Comparison of ENCODE assay signal across 40 cellular contexts in genomic region chr4:136489101-136489500, GRCh38.
"Had no signal": no experiment of that assay in that cellular context is flagged by ENCODE, and none has a peak within 500 bp of the region (broad histone marks: within the 10 kb centered on the region; RNA-seq: fewer than 3 reads in every experiment).

No MANE protein-coding gene starts in this region.

- H3K4me3 ChIP-seq: adrenal gland, ascending aorta, body of pancreas, breast epithelium, cardiac muscle cell had no signal

- H3K4me3 Mint-ChIP-seq: activated naive CD4-positive, alpha-beta T cell treated with anti-CD3 and anti-CD28 coated beads for 36 hours; activated naive CD4-positive, alpha-beta T cell treated with anti-CD3 and anti-CD28 coated beads, Interleukin-2, amount 10 ng/mL, durations not matched to agents 7 days and 5 days; activated naive CD4-positive, alpha-beta T cell treated with anti-CD3 and anti-CD28 coated beads, Interleukin-2, amount 50 U/mL, for 24 hours; activated naive CD8-positive, alpha-beta T cell; activated naive CD8-positive, alpha-beta T cell treated with anti-CD3 and anti-CD28 coated beads for 36 hours; activated naive CD8-positive, alpha-beta T cell treated with anti-CD3 and anti-CD28 coated beads, Interleukin-2, amount 10 ng/mL, durations not matched to agents 7 days and 5 days; activated naive CD8-positive, alpha-beta T cell treated with anti-CD3 and anti-CD28 coated beads, Interleukin-2, amount 50 U/mL, for 24 hours; activated T-cell treated with anti-CD3 and anti-CD28 coated beads, Interleukin-2, amount 50 U/mL, for 24 hours; activated T-cell treated with anti-CD3 and anti-CD28 coated beads, Interleukin-2, amount 50 U/mL, for 4 hours; activated T-cell treated with anti-CD3 and anti-CD28 coated beads, Interleukin-2, amount 50 U/mL, for 72 hours; activated T-helper 1 cell treated with anti-CD3 and anti-CD28 coated beads, Interleukin-12 subunit alpha, Interleukin-12 subunit beta, Interleukin-2, Interleukin-4 antibody, amounts not matched to agents 30 ng/mL and 10 ng/mL and 1 ng/mL, durations not matched to agents 14 hours and 24 hours and 36 hours; activated T-helper 17 cell treated with anti-CD3 and anti-CD28 coated beads, Interleukin-2, amount 50 U/mL, for 72 hours; brain; central memory CD8-positive, alpha-beta T cell had no signal

- H3K27me3 Mint-ChIP-seq: activated naive CD4-positive, alpha-beta T cell treated with anti-CD3 and anti-CD28 coated beads, Interleukin-2, amount 10 ng/mL, durations not matched to agents 7 days and 5 days; activated naive CD4-positive, alpha-beta T cell treated with anti-CD3 and anti-CD28 coated beads, Interleukin-2, amount 50 U/mL, for 24 hours; activated naive CD8-positive, alpha-beta T cell; activated naive CD8-positive, alpha-beta T cell treated with anti-CD3 and anti-CD28 coated beads for 36 hours; activated naive CD8-positive, alpha-beta T cell treated with anti-CD3 and anti-CD28 coated beads, Interleukin-2, amount 10 ng/mL, durations not matched to agents 7 days and 5 days; activated naive CD8-positive, alpha-beta T cell treated with anti-CD3 and anti-CD28 coated beads, Interleukin-2, amount 50 U/mL, for 24 hours; activated T-cell treated with anti-CD3 and anti-CD28 coated beads, Interleukin-2, amount 50 U/mL, for 24 hours; activated T-helper 17 cell treated with anti-CD3 and anti-CD28 coated beads, Interleukin-2, amount 50 U/mL, for 72 hours; brain; central memory CD8-positive, alpha-beta T cell had no signal

- FAIRE-seq: astrocyte, bronchial epithelial cell had no signal

- H3K27ac Mint-ChIP-seq: activated naive CD4-positive, alpha-beta T cell treated with anti-CD3 and anti-CD28 coated beads for 36 hours; activated naive CD4-positive, alpha-beta T cell treated with anti-CD3 and anti-CD28 coated beads, Interleukin-2, amount 10 ng/mL, durations not matched to agents 7 days and 5 days; activated naive CD4-positive, alpha-beta T cell treated with anti-CD3 and anti-CD28 coated beads, Interleukin-2, amount 50 U/mL, for 24 hours; activated naive CD4-positive, alpha-beta T cell treated with anti-CD3 and anti-CD28 coated beads, Interleukin-2, amount 50 U/mL, for 72 hours; activated naive CD8-positive, alpha-beta T cell; activated naive CD8-positive, alpha-beta T cell treated with anti-CD3 and anti-CD28 coated beads for 36 hours; activated naive CD8-positive, alpha-beta T cell treated with anti-CD3 and anti-CD28 coated beads, Interleukin-2, amount 10 ng/mL, durations not matched to agents 7 days and 5 days; activated naive CD8-positive, alpha-beta T cell treated with anti-CD3 and anti-CD28 coated beads, Interleukin-2, amount 50 U/mL, for 24 hours; activated T-cell treated with anti-CD3 and anti-CD28 coated beads, Interleukin-2, amount 50 U/mL, for 24 hours; activated T-cell treated with anti-CD3 and anti-CD28 coated beads, Interleukin-2, amount 50 U/mL, for 72 hours; activated T-helper 1 cell treated with anti-CD3 and anti-CD28 coated beads, Interleukin-12 subunit alpha, Interleukin-12 subunit beta, Interleukin-2, Interleukin-4 antibody, amounts not matched to agents 30 ng/mL and 10 ng/mL and 1 ng/mL, durations not matched to agents 14 hours and 24 hours and 36 hours; activated T-helper 17 cell treated with anti-CD3 and anti-CD28 coated beads, Interleukin-2, amount 50 U/mL, for 72 hours; activated T-helper 2 cell treated with anti-CD3 and anti-CD28 coated beads, Interferon-gamma antibody, Interleukin-2, Interleukin-4, amounts not matched to agents 10 μg/mL and 5 μg/mL and 100 μg/mL, durations not matched to agents 14 hours and 24 hours and 36 hours; brain had no signal

- H3K36me3 ChIP-seq: adrenal gland, ascending aorta, brain microvascular endothelial cell, breast epithelium, cardiac muscle cell had no signal

- H3K4me1 Mint-ChIP-seq: activated naive CD4-positive, alpha-beta T cell treated with anti-CD3 and anti-CD28 coated beads, Interleukin-2, amount 10 ng/mL, durations not matched to agents 7 days and 5 days; activated naive CD4-positive, alpha-beta T cell treated with anti-CD3 and anti-CD28 coated beads, Interleukin-2, amount 50 U/mL, for 24 hours; activated naive CD8-positive, alpha-beta T cell treated with anti-CD3 and anti-CD28 coated beads for 36 hours; activated naive CD8-positive, alpha-beta T cell treated with anti-CD3 and anti-CD28 coated beads, Interleukin-2, amount 10 ng/mL, durations not matched to agents 7 days and 5 days; activated naive CD8-positive, alpha-beta T cell treated with anti-CD3 and anti-CD28 coated beads, Interleukin-2, amount 50 U/mL, for 24 hours; activated T-helper 17 cell treated with anti-CD3 and anti-CD28 coated beads, Interleukin-2, amount 50 U/mL, for 72 hours; brain; central memory CD8-positive, alpha-beta T cell had no signal

- H3K4me1 ChIP-seq: adrenal gland, ascending aorta, body of pancreas, breast epithelium had no signal

- H3K36me3 Mint-ChIP-seq: activated naive CD4-positive, alpha-beta T cell treated with anti-CD3 and anti-CD28 coated beads, Interleukin-2, amount 10 ng/mL, durations not matched to agents 7 days and 5 days; activated naive CD4-positive, alpha-beta T cell treated with anti-CD3 and anti-CD28 coated beads, Interleukin-2, amount 50 U/mL, for 24 hours; activated naive CD4-positive, alpha-beta T cell treated with anti-CD3 and anti-CD28 coated beads, Interleukin-2, amount 50 U/mL, for 72 hours; activated naive CD8-positive, alpha-beta T cell; activated naive CD8-positive, alpha-beta T cell treated with anti-CD3 and anti-CD28 coated beads for 36 hours; activated naive CD8-positive, alpha-beta T cell treated with anti-CD3 and anti-CD28 coated beads, Interleukin-2, amount 10 ng/mL, durations not matched to agents 7 days and 5 days; brain had no signal

- H3K9me3 ChIP-seq: adrenal gland, ascending aorta, body of pancreas, breast epithelium had no signal

- H3K9me3 Mint-ChIP-seq: activated naive CD4-positive, alpha-beta T cell treated with anti-CD3 and anti-CD28 coated beads, Interleukin-2, amount 10 ng/mL, durations not matched to agents 7 days and 5 days; activated naive CD4-positive, alpha-beta T cell treated with anti-CD3 and anti-CD28 coated beads, Interleukin-2, amount 50 U/mL, for 24 hours; activated T-helper 1 cell treated with anti-CD3 and anti-CD28 coated beads, Interleukin-12 subunit alpha, Interleukin-12 subunit beta, Interleukin-2, Interleukin-4 antibody, amounts not matched to agents 30 ng/mL and 10 ng/mL and 1 ng/mL, durations not matched to agents 14 hours and 24 hours and 36 hours; activated T-helper 2 cell treated with anti-CD3 and anti-CD28 coated beads, Interferon-gamma antibody, Interleukin-2, Interleukin-4, amounts not matched to agents 10 μg/mL and 5 μg/mL and 100 μg/mL, durations not matched to agents 14 hours and 24 hours and 36 hours; brain; central memory CD8-positive, alpha-beta T cell had no signal

- ATAC-seq: activated naive CD4-positive, alpha-beta T cell treated with anti-CD3 and anti-CD28 coated beads, Interleukin-2, amount 50 U/mL, for 72 hours; activated naive CD8-positive, alpha-beta T cell treated with anti-CD3 and anti-CD28 coated beads, Interleukin-2, amount 50 U/mL, for 24 hours; activated T-cell treated with anti-CD3 and anti-CD28 coated beads, Interleukin-2, amount 50 U/mL, for 4 hours; activated T-cell treated with anti-CD3 and anti-CD28 coated beads, Interleukin-2, amount 50 U/mL, for 72 hours; activated T-helper 17 cell treated with anti-CD3 and anti-CD28 coated beads, Interleukin-2, amount 50 U/mL, for 72 hours; body of pancreas had no signal

- DNase-seq: activated effector memory CD4-positive, alpha-beta T cell treated with anti-CD3 and anti-CD28 coated beads, Interleukin-2, amount 50 U/mL, for 16 hours; activated effector memory CD4-positive, alpha-beta T cell treated with Interleukin-2 at 50 U/mL for 16 hours; activated gamma-delta T cell; activated gamma-delta T cell treated with Interleukin-2 at 50 U/mL for 16 hours; activated naive CD4-positive, alpha-beta T cell; activated naive CD4-positive, alpha-beta T cell treated with anti-CD3 and anti-CD28 coated beads for 36 hours; activated naive CD4-positive, alpha-beta T cell treated with anti-CD3 and anti-CD28 coated beads, Interleukin-2, amount 10 ng/mL, durations not matched to agents 7 days and 5 days; activated naive CD4-positive, alpha-beta T cell treated with anti-CD3 and anti-CD28 coated beads, Interleukin-2, amount 50 U/mL, for 16 hours; activated naive CD4-positive, alpha-beta T cell treated with Interleukin-2 at 50 U/mL for 16 hours; activated naive CD8-positive, alpha-beta T cell treated with anti-CD3 and anti-CD28 coated beads for 36 hours; activated naive CD8-positive, alpha-beta T cell treated with anti-CD3 and anti-CD28 coated beads, Interleukin-2, amount 10 ng/mL, durations not matched to agents 7 days and 5 days; activated naive CD8-positive, alpha-beta T cell treated with anti-CD3 and anti-CD28 coated beads, Interleukin-2, amount 50 U/mL, for 24 hours; activated T-cell treated with anti-CD3 and anti-CD28 coated beads, Interleukin-2, amount 50 U/mL, for 1 hour; activated T-cell treated with anti-CD3 and anti-CD28 coated beads, Interleukin-2, amount 50 U/mL, for 24 hours; activated T-cell treated with anti-CD3 and anti-CD28 coated beads, Interleukin-2, amount 50 U/mL, for 4 hours; activated T-cell treated with anti-CD3 and anti-CD28 coated beads, Interleukin-2, amount 50 U/mL, for 48 hours; activated T-cell treated with anti-CD3 and anti-CD28 coated beads, Interleukin-2, amount 50 U/mL, for 72 hours; adrenal gland; amniotic stem cell; amygdala; anterior cingulate cortex; aorta; body of pancreas; brain microvascular endothelial cell; caudate nucleus; central memory CD4-positive, alpha-beta T cell; cerebellar nuclear complex had no signal
